In the genomic region with DNA sequence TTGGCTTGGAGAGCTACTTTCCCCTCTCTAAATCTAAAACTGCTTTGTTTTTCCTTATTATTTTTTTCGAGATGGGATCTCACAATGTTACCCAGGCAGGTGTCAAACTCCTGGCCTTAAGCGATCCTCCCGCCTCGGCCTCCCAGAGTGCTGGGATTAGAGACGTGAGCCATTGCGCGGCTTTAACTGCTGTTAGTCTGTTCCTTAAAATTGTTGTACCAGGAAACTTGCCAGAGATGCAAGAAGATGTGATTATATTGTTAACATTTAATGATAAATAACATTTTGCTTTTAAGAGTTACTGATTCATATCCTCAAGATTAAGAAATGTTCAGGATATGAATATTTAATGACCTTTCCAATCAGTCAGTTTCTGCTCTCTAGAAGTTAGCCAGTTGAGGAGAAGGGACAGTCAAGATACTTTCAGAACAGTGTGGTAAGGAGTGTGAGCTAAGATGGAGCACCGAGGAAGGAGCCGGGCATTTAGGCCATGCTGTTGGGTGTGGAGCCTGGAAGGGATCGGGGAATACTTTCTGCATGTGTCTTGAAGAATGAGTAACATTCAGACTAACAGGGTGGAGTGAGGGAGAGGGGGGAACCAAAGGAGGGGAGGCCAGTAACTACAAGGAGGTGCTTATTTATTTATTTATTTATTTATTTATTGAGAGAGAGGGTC, we compare ENCODE assay signal across 8 cellular contexts. TPM values are rescaled to one million over a fixed set of nuclear protein-coding genes. Genes with fewer than 3 reads are reported as not detected.
DNase-seq lines count a peak whose midpoint lies in the region; ATAC-seq and TF ChIP-seq lines count a peak whose summit lies in the region.
"Not testable (repeated sequence)": the region's sequence is repeated elsewhere in the genome, so short reads cannot be mapped to it uniquely, and the experiment has no call there.

No MANE protein-coding gene starts in this region.

- H3K4me2 ChIP-seq in DOHH2 (ENCODE audit: low read length) (peak overlapping the region; percentile 70), osteoblast (ENCODE audit: insufficient read depth, low read length) (peak overlapping the region; percentile 90)

- 58 to 60% methylated on average over 10 of the region's 10 CpGs for WGBS in tibial nerve, 2 donors

- H3K9me3 ChIP-seq in DOHH2 (ENCODE audit: control insufficient read depth, insufficient read depth, low read length); WERI-Rb-1 (ENCODE audit: severe bottlenecking); left lung; osteoblast (ENCODE audit: low read depth, low read length); tibial nerve: not testable (repeated sequence)

- in situ Hi-C loops in astrocyte of the cerebellum (cut with HindIII; ENCODE audit: low sequenced_read_pairs) = not testable (repeated sequence)

- H4K20me1 ChIP-seq in DOHH2 (ENCODE audit: control insufficient read depth, insufficient read depth, low read depth, low read length) = not testable (repeated sequence)
- H4K20me1 ChIP-seq in osteoblast (ENCODE audit: insufficient read depth, low read length) = peaks cover 19% of the 10 kb centered on the region

- DNase-seq in LNCaP clone FGC (ENCODE audit: low read depth); WERI-Rb-1; astrocyte of the cerebellum (ENCODE audit: low read depth); left lung; tibial nerve (ENCODE audit: low spot score in 2 of 2): not testable (repeated sequence)
- DNase-seq in osteoblast (ENCODE audit: insufficient read length, low spot score, missing footprints) = peak; percentile 5

- H2AFZ ChIP-seq in osteoblast (ENCODE audit: low read length) = not testable (repeated sequence)

- H3K4me1 ChIP-seq in DOHH2 (ENCODE audit: control insufficient read depth, low read length) (peaks cover 41% of the 10 kb centered on the region), left lung (peaks cover 12 to 30% of the 10 kb centered on the region in 2 donors), osteoblast (ENCODE audit: insufficient read depth, low read length) (peaks cover 22% of the 10 kb centered on the region), tibial nerve (peaks cover 0 to 35% (median 7%) of the 10 kb centered on the region in 4 donors)

- not testable (repeated sequence) for H3K9me2 ChIP-seq in DOHH2 (replicated peaks; ENCODE audit: control insufficient read depth, low read length)

- not testable (repeated sequence) for TF ChIP-seq CTCF in DOHH2 (IDR thresholded peaks at IDR 0.05; ENCODE audit: low read depth, low read length, poor library complexity, severe bottlenecking); LNCaP clone FGC (IDR thresholded peaks at IDR 0.05; ENCODE audit: control insufficient read depth, extremely low read depth, insufficient read depth); WERI-Rb-1 (IDR thresholded peaks at IDR 0.05; ENCODE audit: low read depth, low read length); astrocyte of the cerebellum (IDR thresholded peaks at IDR 0.05; ENCODE audit: low read depth, low read length, missing control alignments); left lung (IDR thresholded peaks at IDR 0.05); osteoblast (IDR thresholded peaks at IDR 0.05; ENCODE audit: extremely low read depth, low read depth, low read length); tibial nerve (IDR thresholded peaks at IDR 0.05)

- H3K79me2 ChIP-seq in DOHH2 (ENCODE audit: control insufficient read depth, low read length) (peaks cover 79% of the 10 kb centered on the region), osteoblast (ENCODE audit: insufficient read depth, low read length) (peaks cover 89% of the 10 kb centered on the region)

- peaks cover 21% of the 10 kb centered on the region for H3F3A ChIP-seq in DOHH2 (ENCODE audit: control insufficient read depth, insufficient read depth)

- H3K27ac ChIP-seq in DOHH2 (ENCODE audit: low read depth, low read length); WERI-Rb-1; left lung: not testable (repeated sequence)
- H3K27ac ChIP-seq in osteoblast (ENCODE audit: low read depth, low read length) = peak overlapping the region; percentile 93
- H3K27ac ChIP-seq in tibial nerve = peak overlapping the region; percentile 95 to 99 (median 98)

- intact Hi-C loops in left lung (cut with DNase I) = not testable (repeated sequence)

- peak; percentile 54 for ATAC-seq in esophagus mucosa
- ATAC-seq in left lung = not testable (repeated sequence)

- not testable (repeated sequence) for H3K27me3 ChIP-seq in DOHH2 (ENCODE audit: control insufficient read depth, low read length); WERI-Rb-1 (ENCODE audit: insufficient read depth, low read depth, severe bottlenecking); left lung; osteoblast (ENCODE audit: insufficient read depth, low read length); tibial nerve

- TF ChIP-seq EP300 in tibial nerve (IDR thresholded peaks at IDR 0.05) = not testable (repeated sequence)

- not testable (repeated sequence) for H3K36me3 ChIP-seq in DOHH2 (ENCODE audit: control insufficient read depth, low read length); WERI-Rb-1; left lung; osteoblast (ENCODE audit: insufficient read depth, low read length); tibial nerve

- not testable (repeated sequence) for TF ChIP-seq POLR2A in tibial nerve (IDR thresholded peaks at IDR 0.05)

- H3K4me3 ChIP-seq in DOHH2 (ENCODE audit: low read length) (peak overlapping the region; percentile 96), LNCaP clone FGC (ENCODE audit: low read depth, low read length) (peak overlapping the region; percentile 70), WERI-Rb-1 (ENCODE audit: low read depth, low read length) (peak overlapping the region; percentile 79), astrocyte of the cerebellum (ENCODE audit: low read depth, low read length) (peak overlapping the region; percentile 89), left lung (peak overlapping the region; percentile 89 to 97), osteoblast (ENCODE audit: insufficient read depth, low read length) (peak overlapping the region; percentile 95), tibial nerve (peak overlapping the region; percentile 70 to 93 (median 82))

RNA-seq across cellular contexts. Expression of a gene that starts 54.6 kb away (rescaled TPM):
- total RNA-seq in esophagus mucosa (2.1 TPM), left lung (10 to 100 TPM; 10.4 to 12.4 TPM), osteoblast (14.8 and 17.7 TPM in 2 replicates), tibial nerve (10 to 100 TPM; 15.9 to 28.8 (median 22.1) TPM)

RNA-seq across cellular contexts. Expression of a gene that starts 57.3 kb away (rescaled TPM):
- total RNA-seq in esophagus mucosa (26.9 TPM), left lung (10 to 100 TPM; 22.5 to 22.7 TPM), osteoblast (71.9 and 81.8 TPM in 2 replicates), tibial nerve (10 to 100 TPM; 31.0 to 35.6 (median 34.5) TPM)
